In the genomic region with DNA sequence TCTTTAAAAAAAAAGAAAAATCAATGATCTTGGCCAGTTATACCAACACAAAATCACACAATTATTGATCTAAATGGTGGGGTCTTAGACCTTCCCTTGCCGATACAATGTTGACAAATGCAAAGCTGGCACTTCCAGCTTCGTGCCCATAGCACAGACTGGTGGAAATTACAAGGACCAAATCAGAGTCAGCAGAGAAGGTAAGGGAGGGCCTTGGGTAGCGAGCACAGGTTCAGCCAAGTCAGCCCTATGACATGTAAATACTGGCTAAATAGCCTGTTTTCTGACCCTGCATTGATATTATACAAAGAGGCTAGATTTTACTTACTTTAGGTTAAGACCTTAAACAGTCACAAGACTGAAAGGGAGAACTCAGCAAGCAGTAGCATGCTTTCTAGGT, we compare ENCODE assay signal across 19 cellular contexts. TPM values are rescaled to one million over a fixed set of nuclear protein-coding genes. Genes with fewer than 3 reads are reported as not detected.
DNase-seq lines count a peak whose midpoint lies in the region; ATAC-seq and TF ChIP-seq lines count a peak whose summit lies in the region.
"Had no signal": no experiment of that assay in that cellular context is flagged by ENCODE, and none has a peak within 500 bp of the region (broad histone marks: within the 10 kb centered on the region; RNA-seq: fewer than 3 reads in every experiment).

No MANE protein-coding gene starts in this region.

- H3K4me1 Mint-ChIP-seq in Calu3 (ENCODE audit: low read depth, unreplicated experiment), result peaks cover 30% of the 10 kb centered on the region
- H3K4me1 Mint-ChIP-seq: activated naive CD4-positive, alpha-beta T cell treated with anti-CD3 and anti-CD28 coated beads, Interleukin-2, amount 10 ng/mL, durations not matched to agents 7 days and 5 days had no signal

- H3K36me3 ChIP-seq in left lung (no peaks in the 10 kb centered on the region), vagina (no peaks in the 10 kb centered on the region)
- H3K36me3 ChIP-seq: colonic mucosa had no signal

- H3K9me3 Mint-ChIP-seq in Calu3 (ENCODE audit: low read depth, unreplicated experiment), result no peaks in the 10 kb centered on the region
- H3K9me3 Mint-ChIP-seq: activated naive CD4-positive, alpha-beta T cell treated with anti-CD3 and anti-CD28 coated beads, Interleukin-2, amount 10 ng/mL, durations not matched to agents 7 days and 5 days; CD4-positive, alpha-beta T cell had no signal

- H3K27me3 ChIP-seq in left lung (no peaks in the 10 kb centered on the region), vagina (no peaks in the 10 kb centered on the region)
- H3K27me3 ChIP-seq: colonic mucosa, stomach had no signal

- peak; percentile 14 for ATAC-seq in GM21381 (IDR thresholded peaks at IDR 0.05; ENCODE audit: unreplicated experiment)
- peak; percentile 8 for ATAC-seq in HG03457 (IDR thresholded peaks at IDR 0.05; ENCODE audit: unreplicated experiment)
- peak; percentile 73 for ATAC-seq in left lung
- ATAC-seq: left cardiac atrium, sciatic nerve had no signal

- no peaks in the 10 kb centered on the region for H3K27me3 Mint-ChIP-seq in Calu3 (ENCODE audit: unreplicated experiment)
- H3K27me3 Mint-ChIP-seq: activated naive CD4-positive, alpha-beta T cell treated with anti-CD3 and anti-CD28 coated beads, Interleukin-2, amount 10 ng/mL, durations not matched to agents 7 days and 5 days; CD4-positive, alpha-beta T cell had no signal

- intact Hi-C loops in Calu3 (cut with micrococcal nuclease; ENCODE audit: unreplicated experiment), result loop anchor here (5.0 kb wide), 3 partner anchors 35 to 75 kb away; partner anchors contain the start of gene SGPP1
- intact Hi-C loops in left lung (cut with DNase I), result no loop called here
- intact Hi-C loops in vagina (cut with DNase I), result no loop called here

- H3K4me3 ChIP-seq in left lung, result no peak overlapping the region
- no peak overlapping the region for H3K4me3 ChIP-seq in vagina
- H3K4me3 ChIP-seq: colonic mucosa, stomach had no signal

- CTCF ChIA-PET in Calu3 (lab: Charles Lee), result interaction anchor here (0.8 kb wide), 1 partner anchor 13 kb away, joined by 3 read pairs; no protein-coding TSS in a partner anchor

- TF ChIP-seq CTCF in Calu3 (IDR thresholded peaks at IDR 0.05; ENCODE audit: unreplicated experiment), result no peak
- no peak for TF ChIP-seq CTCF in left lung (IDR thresholded peaks at IDR 0.05)
- TF ChIP-seq CTCF in vagina (IDR thresholded peaks at IDR 0.05), result no peak

- no peaks in the 10 kb centered on the region for H3K9me3 ChIP-seq in left lung
- H3K9me3 ChIP-seq in vagina, result no peaks in the 10 kb centered on the region
- H3K9me3 ChIP-seq: colonic mucosa, stomach had no signal

- no peaks in the 10 kb centered on the region for H3K36me3 Mint-ChIP-seq in Calu3 (ENCODE audit: insufficient read depth, unreplicated experiment)

- no peak for TF ChIP-seq POLR2A in vagina (IDR thresholded peaks at IDR 0.05)

- peak overlapping the region in 1 of 2 donors; percentile 14 for H3K27ac ChIP-seq in left lung
- H3K27ac ChIP-seq in vagina, result no peak overlapping the region
- H3K27ac ChIP-seq: colonic mucosa, stomach had no signal

- peak overlapping the region; percentile 48 for H3K4me3 Mint-ChIP-seq in Calu3 (ENCODE audit: low read depth, unreplicated experiment)
- H3K4me3 Mint-ChIP-seq: activated naive CD4-positive, alpha-beta T cell treated with anti-CD3 and anti-CD28 coated beads, Interleukin-2, amount 10 ng/mL, durations not matched to agents 7 days and 5 days; CD4-positive, alpha-beta T cell had no signal

- no peaks in the 10 kb centered on the region for H3K4me1 ChIP-seq in left lung
- peaks cover 11% of the 10 kb centered on the region for H3K4me1 ChIP-seq in vagina
- H3K4me1 ChIP-seq: colonic mucosa had no signal

- DNase-seq in Calu3 (no peak), left lung (no peak), Ammon's horn (ENCODE audit: low spot score) (no peak), vagina (ENCODE audit: extremely low spot score in 2 of 2) (no peak), globus pallidus (ENCODE audit: low spot score) (no peak), hippocampal formation (lab: John Stamatoyannopoulos, UW) (no peak)
- DNase-seq: activated naive CD4-positive, alpha-beta T cell treated with anti-CD3 and anti-CD28 coated beads, Interleukin-2, amount 10 ng/mL, durations not matched to agents 7 days and 5 days; activated T-cell treated with anti-CD3 and anti-CD28 coated beads for 4 hours; CD4-positive, alpha-beta T cell; colonic mucosa; HCEC 1CT; left cardiac atrium; NCI-H187 treated with DMSO at 0.1 percent for 48 hours; OCI-M1; stomach; T-helper 9 cell had no signal

- BruUV-seq in Calu3 (replicated peaks; lab: Mats Ljungman, UMichigan), result no TSS peak

- H3K27ac Mint-ChIP-seq in Calu3 (ENCODE audit: unreplicated experiment), result peak overlapping the region; percentile 17
- H3K27ac Mint-ChIP-seq: activated naive CD4-positive, alpha-beta T cell treated with anti-CD3 and anti-CD28 coated beads, Interleukin-2, amount 10 ng/mL, durations not matched to agents 7 days and 5 days; CD4-positive, alpha-beta T cell had no signal

RNA-seq across cellular contexts. Expression of gene WDR89, which starts 30.3 kb away (rescaled TPM):
- total RNA-seq in Calu3 (2022) (19.7 and 20.8 TPM in 2 replicates), left lung (10 to 100 TPM; 10.9 to 13.4 TPM), vagina (7.4 TPM)

RNA-seq across cellular contexts. Expression of gene SGPP1, which starts 55.9 kb away (rescaled TPM):
- total RNA-seq in Calu3 (2022) (26.2 and 27.0 TPM in 2 replicates), left lung (10 to 100 TPM; 19.8 to 21.6 TPM), vagina (21.1 TPM)

Comparison
In these comparisons a context has a peak if more than half of its experiments do, and no peak if none do; other contexts are left out.
1. ATAC-seq: peak in every context shown above with its lines; median percentile 73 in left lung; 14 in GM21381; 8 in HG03457.